In the genomic region with DNA sequence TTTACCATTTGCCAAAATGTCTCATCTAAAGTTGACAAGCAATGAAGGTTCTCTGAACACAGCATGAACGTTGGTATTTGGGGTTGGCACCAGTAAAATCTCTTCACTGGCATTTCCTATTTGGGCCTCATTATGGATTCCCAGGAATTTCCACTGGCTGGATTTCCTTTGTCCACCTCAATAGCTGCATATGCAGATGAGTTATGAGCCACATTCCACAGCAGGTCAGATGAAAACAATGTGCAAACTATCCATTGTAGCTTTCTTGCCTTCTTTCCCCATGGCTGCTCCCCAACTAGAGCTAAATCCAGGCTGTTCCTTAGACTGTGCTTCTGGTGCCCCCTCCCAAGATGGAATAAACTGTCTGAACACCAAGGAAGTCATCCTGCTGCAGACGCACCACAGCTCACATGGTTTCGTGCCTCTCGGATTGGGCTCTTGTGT, we compare ENCODE assay signal across 16 cellular contexts.
A peak's percentile ranks its signal among the peaks of the same experiment; 100 is the strongest.
DNase-seq lines count a peak whose midpoint lies in the region; ATAC-seq, FAIRE-seq and TF ChIP-seq lines count a peak whose summit lies in the region.
"Had no signal": no experiment of that assay in that cellular context is flagged by ENCODE, and none has a peak within 500 bp of the region (broad histone marks: within the 10 kb centered on the region; RNA-seq: fewer than 3 reads in every experiment).

No MANE protein-coding gene starts in this region.

- H4K91ac ChIP-seq in neuronal stem cell (ENCODE audit: low read depth, low read length, poor library complexity) = no peak overlapping the region

- no peak overlapping the region for H4K8ac ChIP-seq in neuronal stem cell (ENCODE audit: low read depth, low read length)

- CTCF ChIA-PET in RWPE1 (lab: Yijun Ruan, JAX) = no interaction called here
- CTCF ChIA-PET in endothelial cell of umbilical vein (lab: Charles Lee) = interaction anchor here (0.9 to 1.7 kb wide), 7 partner anchors 8 to 570 kb away, joined by 3 to 7 read pairs (median 4); no protein-coding TSS in a partner anchor

- ATAC-seq in GM19351 (IDR thresholded peaks at IDR 0.05; ENCODE audit: unreplicated experiment) = no peak
- ATAC-seq: activated T-cell treated with anti-CD3 and anti-CD28 coated beads, Interleukin-2, amount 50 U/mL, for 4 hours; natural killer cell treated with Interleukin-12 subunit alpha and Interleukin-12 subunit beta and Interleukin-15 and Interleukin-18, amount 100 ng/mL, for 72 hours had no signal

- H3K4me1 ChIP-seq in endothelial cell of umbilical vein (ENCODE audit: control insufficient read depth, extremely low read depth, insufficient read depth, low read length) = peaks cover 32% of the 10 kb centered on the region
- peaks cover 7 to 18% of the 10 kb centered on the region in 2 donors for H3K4me1 ChIP-seq in neuronal stem cell (ENCODE audit: control insufficient read depth in 2 of 2, insufficient read depth in 1 of 2, low read depth in 1 of 2, low read length in 2 of 2)

- DNase-seq in EH (ENCODE audit: low read depth) (peak; percentile 88), RWPE1 (ENCODE audit: low spot score) (peak; percentile 26), endothelial cell of umbilical vein (ENCODE audit: low read depth, low spot score) (peak; percentile 77), neuronal stem cell (ENCODE audit: low spot score) (peak; percentile 30), foreskin melanocyte (no peak), globus pallidus (ENCODE audit: low spot score) (no peak)
- no peak for DNase-seq in activated CD4-positive, alpha-beta T cell treated with anti-CD3 and anti-CD28 coated beads for 48 hours
- DNase-seq: activated CD4-positive, CD25-positive, alpha-beta regulatory T cell; activated T-cell treated with anti-CD3 and anti-CD28 coated beads, Interleukin-2, amount 50 U/mL, for 4 hours; aorta; CD4-positive, alpha-beta T cell; kidney; NCI-H1092 treated with DMSO at 0.1 percent for 48 hours; NCI-H510A had no signal

- no peaks in the 10 kb centered on the region for H3K9me1 ChIP-seq in endothelial cell of umbilical vein (replicated peaks; ENCODE audit: control insufficient read depth, extremely low read depth, insufficient read depth, low read length)

- H2BK5ac ChIP-seq in neuronal stem cell (ENCODE audit: low read length) = no peak overlapping the region

- H3K23ac ChIP-seq in neuronal stem cell (ENCODE audit: low read depth, low read length, poor library complexity) = no peak overlapping the region

- POLR2A ChIA-PET in RWPE1 (lab: Yijun Ruan, JAX; ENCODE audit: low non-redundant PET) = no interaction called here
- POLR2A ChIA-PET in endothelial cell of umbilical vein (lab: Charles Lee) = no interaction called here

- no peak overlapping the region for H2BK15ac ChIP-seq in neuronal stem cell (ENCODE audit: low read length)

- H3K4me2 ChIP-seq in endothelial cell of umbilical vein (ENCODE audit: insufficient read depth, low read length) = peak overlapping the region; percentile 55
- no peak overlapping the region for H3K4me2 ChIP-seq in neuronal stem cell (ENCODE audit: insufficient read depth, low read length, poor library complexity, severe bottlenecking)

- no peak overlapping the region for H2BK12ac ChIP-seq in neuronal stem cell (ENCODE audit: low read length)

- no CpG with 5 or more reads among the region's 4 CpGs for WGBS in neuronal stem cell (ENCODE audit: extremely low coverage in 2 of 2, insufficient read length in 2 of 2, insufficient replicate concordance in 1 of 2), 2 donors

- H2AFZ ChIP-seq in endothelial cell of umbilical vein (ENCODE audit: low read depth, low read length) (peak overlapping the region; percentile 63), neuronal stem cell (ENCODE audit: low read length) (peak overlapping the region; percentile 54)

- TF ChIP-seq CTCF in RWPE1 (conservative IDR thresholded peaks at IDR 0.05; ENCODE audit: low read depth) (no peak), endothelial cell of umbilical vein (IDR thresholded peaks at IDR 0.05; ENCODE audit: extremely low read depth in 1 of 2, insufficient read depth in 1 of 2, low read depth in 1 of 2, low read length in 2 of 2) (no peak)

- no peak overlapping the region for H3K14ac ChIP-seq in neuronal stem cell (ENCODE audit: low read length)

- dilution Hi-C loops in endothelial cell of umbilical vein (cut with MboI; ENCODE audit: extremely low pct_ligation_motif_present, low sequenced_read_pairs) = no loop called here

- H3K9ac ChIP-seq in endothelial cell of umbilical vein (replicated peaks; ENCODE audit: extremely low read depth, insufficient read depth, low read length) = peak overlapping the region; percentile 45
- H3K9ac ChIP-seq in neuronal stem cell (ENCODE audit: low read depth, low read length, poor library complexity) = no peak overlapping the region

- intact Hi-C loops in endothelial cell of umbilical vein (cut with micrococcal nuclease) = loop anchor here (1.0 to 5.0 kb wide), 7 partner anchors 14 to 345 kb away; a partner anchor contains a TSS

- FAIRE-seq in endothelial cell of umbilical vein (lab: Jason Lieb, UNC) = peak; percentile 74
- FAIRE-seq: kidney had no signal

- no peak overlapping the region for H2BK120ac ChIP-seq in neuronal stem cell (ENCODE audit: low read depth, low read length)

- H3K79me1 ChIP-seq in neuronal stem cell (ENCODE audit: low read depth, low read length) = no peaks in the 10 kb centered on the region

- peak; percentile 33 for TF ChIP-seq POLR2A in endothelial cell of umbilical vein (IDR thresholded peaks at IDR 0.05; ENCODE audit: low read depth, low read length)

- H3K27me3 ChIP-seq in endothelial cell of umbilical vein (ENCODE audit: control insufficient read depth in 2 of 2, insufficient read depth in 2 of 2, low read length in 2 of 2) (no peaks in the 10 kb centered on the region), neuronal stem cell (ENCODE audit: control insufficient read depth in 3 of 3, insufficient read depth in 3 of 3, low read depth in 1 of 3, low read length in 3 of 3) (no peaks in the 10 kb centered on the region)

- H4K20me1 ChIP-seq in endothelial cell of umbilical vein (replicated peaks; ENCODE audit: control insufficient read depth, extremely low read depth, insufficient read depth, low read length) = no peaks in the 10 kb centered on the region

- H3K36me3 ChIP-seq in endothelial cell of umbilical vein (ENCODE audit: control insufficient read depth in 2 of 2, extremely low read depth in 1 of 2, insufficient read depth in 2 of 2, low read length in 2 of 2) = no peaks in the 10 kb centered on the region
- no peaks in the 10 kb centered on the region for H3K36me3 ChIP-seq in neuronal stem cell (replicated peaks in 1 of 2; ENCODE audit: control insufficient read depth in 2 of 2, insufficient read depth in 2 of 2, low read length in 2 of 2)

- H3K4ac ChIP-seq in neuronal stem cell (ENCODE audit: low read length) = no peak overlapping the region

- H3K9me3 ChIP-seq in endothelial cell of umbilical vein (replicated peaks; ENCODE audit: control insufficient read depth, insufficient read depth, low read length) = no peaks in the 10 kb centered on the region
- peaks cover 0 to 7% of the 10 kb centered on the region in 2 donors for H3K9me3 ChIP-seq in neuronal stem cell (replicated peaks in 1 of 2; ENCODE audit: control insufficient read depth in 2 of 2, insufficient read depth in 1 of 2, low read depth in 1 of 2, low read length in 2 of 2)

- H3K27ac ChIP-seq in RWPE1 = peak overlapping the region; percentile 66; the same call in 1 of the 2 replicates
- H3K27ac ChIP-seq in endothelial cell of umbilical vein (ENCODE audit: insufficient read depth, low read depth, low read length) = peak overlapping the region; percentile 87
- H3K27ac ChIP-seq in neuronal stem cell (replicated peaks; ENCODE audit: low read length) = peak overlapping the region; percentile 18

- H3K79me2 ChIP-seq in endothelial cell of umbilical vein (ENCODE audit: control insufficient read depth, insufficient read depth, low read length) = no peaks in the 10 kb centered on the region

- H2AK5ac ChIP-seq in neuronal stem cell (ENCODE audit: low read depth, low read length) = no peak overlapping the region

- peak overlapping the region; percentile 33 for H3K18ac ChIP-seq in neuronal stem cell (ENCODE audit: low read length)

- BruUV-seq in endothelial cell of umbilical vein (replicated peaks; lab: Mats Ljungman, UMichigan) = no TSS peak

- no peak overlapping the region for H3K4me3 ChIP-seq in endothelial cell of umbilical vein (replicated peaks in 1 of 3; ENCODE audit: insufficient read depth in 1 of 3, low read depth in 1 of 3, low read length in 3 of 3)
- no peak overlapping the region for H3K4me3 ChIP-seq in neuronal stem cell (ENCODE audit: low read length in 2 of 2)

TF ChIP-seq in endothelial cell of umbilical vein, 7 proteins besides CTCF, POLR2A, EP300 and RAD21:
- TF ChIP-seq JUN (IDR thresholded peaks at IDR 0.05; ENCODE audit: borderline replicate concordance, insufficient read depth, insufficient read length, low read depth) = peak; percentile 29
- TF ChIP-seq FOS (IDR thresholded peaks at IDR 0.05; ENCODE audit: borderline replicate concordance, insufficient read depth, low read length) = no peak
- TF ChIP-seq POLR2AphosphoS5 (IDR thresholded peaks at IDR 0.05; ENCODE audit: insufficient read depth, low read depth, low read length) = peak; percentile 43

Comparison
In these comparisons a context has a peak if more than half of its experiments do, and no peak if none do; other contexts are left out.
1. DNase-seq: peak in EH (single experiment), RWPE1 (single experiment), endothelial cell of umbilical vein (single experiment) and neuronal stem cell (single experiment); none in foreskin melanocyte (single experiment), globus pallidus (single experiment) and activated CD4-positive, alpha-beta T cell treated with anti-CD3 and anti-CD28 coated beads for 48 hours (single experiment).
2. H3K27ac ChIP-seq: peak in every context shown above with its lines; median percentile 87 in endothelial cell of umbilical vein; 66 in RWPE1; 18 in neuronal stem cell.